ENCODE assay signal across 22 cellular contexts in genomic region chr1:107867422-107867821, GRCh38.
DNase-seq lines count a peak whose midpoint lies in the region; ATAC-seq and TF ChIP-seq lines count a peak whose summit lies in the region.
"Had no signal": no experiment of that assay in that cellular context is flagged by ENCODE, and none has a peak within 500 bp of the region (broad histone marks: within the 10 kb centered on the region; RNA-seq: fewer than 3 reads in every experiment).

No MANE protein-coding gene starts in this region.

- peaks cover 2 to 4% of the 10 kb centered on the region in 2 donors for H3K9me3 Mint-ChIP-seq in activated T-cell treated with anti-CD3 and anti-CD28 coated beads, Interleukin-2, amount 50 U/mL, for 72 hours
- H3K9me3 Mint-ChIP-seq in activated T-cell treated with anti-CD3 and anti-CD28 coated beads, Interleukin-2, amount 50 U/mL, for 24 hours, result peaks cover 2% of the 10 kb centered on the region

- no peak for TF ChIP-seq CTCF in RWPE1 (conservative IDR thresholded peaks at IDR 0.05; ENCODE audit: low read depth)

- peaks cover 30% of the 10 kb centered on the region for H3K4me1 Mint-ChIP-seq in activated T-cell treated with anti-CD3 and anti-CD28 coated beads, Interleukin-2, amount 50 U/mL, for 72 hours (ENCODE audit: low read depth)
- peaks cover 31% of the 10 kb centered on the region for H3K4me1 Mint-ChIP-seq in activated T-cell treated with anti-CD3 and anti-CD28 coated beads, Interleukin-2, amount 50 U/mL, for 24 hours (ENCODE audit: low read depth)

- DNase-seq in activated T-cell treated with anti-CD3 and anti-CD28 coated beads, Interleukin-2, amount 50 U/mL, for 72 hours, result no peak
- DNase-seq in activated T-cell treated with anti-CD3 and anti-CD28 coated beads, Interleukin-2, amount 50 U/mL, for 24 hours, result no peak
- DNase-seq in cerebellar cortex (ENCODE audit: low spot score) (peak; percentile 2), left kidney (ENCODE audit: low read depth, low spot score) (peak; percentile 4), dedifferentiated amniotic fluid mesenchymal stem cell (ENCODE audit: extremely low spot score) (no peak), RWPE1 (ENCODE audit: low spot score) (no peak)
- DNase-seq in central memory CD4-positive, alpha-beta T cell, result no peak
- DNase-seq: 8988T; activated CD8-positive, alpha-beta T cell treated with anti-CD3 and anti-CD28 coated beads for 36 hours; activated gamma-delta T cell; DMS53; mucosa of descending colon; NCI-H1105 treated with DMSO at 0.1 percent for 48 hours; NCI-H2029; NCI-H82; OCI-M1; sigmoid colon; transverse colon had no signal

- H3K27me3 Mint-ChIP-seq in activated T-cell treated with anti-CD3 and anti-CD28 coated beads, Interleukin-2, amount 50 U/mL, for 72 hours (ENCODE audit: low read depth), result no peaks in the 10 kb centered on the region
- H3K27me3 Mint-ChIP-seq in activated T-cell treated with anti-CD3 and anti-CD28 coated beads, Interleukin-2, amount 50 U/mL, for 24 hours, result no peaks in the 10 kb centered on the region
- H3K27me3 Mint-ChIP-seq: activated CD8-positive, alpha-beta T cell treated with anti-CD3 and anti-CD28 coated beads for 36 hours had no signal

- peak overlapping the region; percentile 54 for H3K27ac Mint-ChIP-seq in activated T-cell treated with anti-CD3 and anti-CD28 coated beads, Interleukin-2, amount 50 U/mL, for 72 hours
- no peak overlapping the region for H3K27ac Mint-ChIP-seq in activated T-cell treated with anti-CD3 and anti-CD28 coated beads, Interleukin-2, amount 50 U/mL, for 24 hours
- H3K27ac Mint-ChIP-seq: activated CD8-positive, alpha-beta T cell treated with anti-CD3 and anti-CD28 coated beads for 36 hours; progenitor cell of endocrine pancreas had no signal

- POLR2A ChIA-PET in RWPE1 (lab: Yijun Ruan, JAX; ENCODE audit: low non-redundant PET), result no interaction called here

- ATAC-seq in activated T-cell treated with anti-CD3 and anti-CD28 coated beads, Interleukin-2, amount 50 U/mL, for 72 hours (replicated peaks in 1 of 2), result no peak
- no peak for ATAC-seq in GM21526 (IDR thresholded peaks at IDR 0.05; ENCODE audit: low FRiP score, unreplicated experiment)
- ATAC-seq: activated CD8-positive, alpha-beta T cell treated with anti-CD3 and anti-CD28 coated beads for 36 hours; GM12878; HCT116; mucosa of descending colon had no signal

- CTCF ChIA-PET in RWPE1 (lab: Yijun Ruan, JAX), result no interaction called here

- H3K36me3 Mint-ChIP-seq in activated T-cell treated with anti-CD3 and anti-CD28 coated beads, Interleukin-2, amount 50 U/mL, for 72 hours (ENCODE audit: insufficient read depth in 2 of 2), result peaks cover 2 to 4% of the 10 kb centered on the region in 2 donors
- H3K36me3 Mint-ChIP-seq in activated T-cell treated with anti-CD3 and anti-CD28 coated beads, Interleukin-2, amount 50 U/mL, for 24 hours (ENCODE audit: low read depth), result no peaks in the 10 kb centered on the region

- H3K27ac ChIP-seq in RWPE1, result no peak overlapping the region
- H3K27ac ChIP-seq: sigmoid colon, transverse colon had no signal

- H3K4me3 Mint-ChIP-seq in activated T-cell treated with anti-CD3 and anti-CD28 coated beads, Interleukin-2, amount 50 U/mL, for 72 hours, result no peak overlapping the region
- H3K4me3 Mint-ChIP-seq in activated T-cell treated with anti-CD3 and anti-CD28 coated beads, Interleukin-2, amount 50 U/mL, for 24 hours, result no peak overlapping the region
- H3K4me3 Mint-ChIP-seq: activated CD8-positive, alpha-beta T cell treated with anti-CD3 and anti-CD28 coated beads for 36 hours had no signal

Comparison
In these comparisons a context has a peak if more than half of its experiments do, and no peak if none do; other contexts are left out.
1. DNase-seq: peak in cerebellar cortex (single experiment) and left kidney (single experiment); none in activated T-cell treated with anti-CD3 and anti-CD28 coated beads, Interleukin-2, amount 50 U/mL, for 72 hours (0 of 2), activated T-cell treated with anti-CD3 and anti-CD28 coated beads, Interleukin-2, amount 50 U/mL, for 24 hours (single experiment), dedifferentiated amniotic fluid mesenchymal stem cell (single experiment), central memory CD4-positive, alpha-beta T cell (single experiment) and RWPE1 (single experiment).